1 cellular context compared by ENCODE assay signal in genomic region chrX:1401611-1402430, GRCh38.
TF ChIP-seq lines count a peak whose summit lies in the region.

No MANE protein-coding gene starts in this region.

TF ChIP-seq in WTC11, 78 proteins besides CTCF, POLR2A, EP300 and RAD21 (continued from another document):
- TF ChIP-seq FOXP1 (CRISPR knock-in tag; IDR thresholded peaks at IDR 0.05; ENCODE audit: borderline replicate concordance), result 0 out of 2 replicates have a peak, but pooled peaks have one; percentile 34
- TF ChIP-seq ESRRA (CRISPR knock-in tag; IDR thresholded peaks at IDR 0.05; ENCODE audit: borderline replicate concordance), result no peak
- no peak for TF ChIP-seq HMGA2 (CRISPR knock-in tag; IDR thresholded peaks at IDR 0.05)
TF ChIP-seq in WTC11: peak in this region for 3.
